ENCODE assay signal across 8 cellular contexts in genomic region chr5:71932649-71933338, GRCh38.
DNase-seq lines count a peak whose midpoint lies in the region; ATAC-seq and TF ChIP-seq lines count a peak whose summit lies in the region.

No MANE protein-coding gene starts in this region.

- peak; percentile 40 for DNase-seq in AG20443 (ENCODE audit: low spot score)
- DNase-seq in NCI-H2029 (lab: John Stamatoyannopoulos, UW) = peak; percentile 78
- DNase-seq in colonic mucosa = peak; percentile 70
- DNase-seq in lung microvascular endothelial cell (ENCODE audit: low read depth in 2 of 2) = peak; percentile 42 to 92
- no peak for DNase-seq in T-helper 2 cell
- DNase-seq in stimulated activated CD4-positive, alpha-beta T cell treated with anti-CD3 and anti-CD28 coated beads, Interleukin-4, amount 100 ng/mL, for 24 hours = no peak
- no peak for DNase-seq in activated CD8-positive, alpha-beta memory T cell treated with anti-CD3 and anti-CD28 coated beads, Interleukin-2, amount 50 U/mL, for 48 hours

- peak overlapping the region in 1 of 2 donors; percentile 14 for H3K9ac ChIP-seq in colonic mucosa (ENCODE audit: low read depth in 2 of 2, low read length in 2 of 2)

- H3K4me1 ChIP-seq in colonic mucosa = peaks cover 5% of the 10 kb centered on the region

- no peaks in the 10 kb centered on the region for H3K27me3 ChIP-seq in colonic mucosa

- no peak for TF ChIP-seq CTCF in colonic mucosa (IDR thresholded peaks at IDR 0.05)

- peak overlapping the region; percentile 65 for H3K27ac ChIP-seq in colonic mucosa

- H3K4me3 ChIP-seq in colonic mucosa = no peak overlapping the region

- ATAC-seq in GM18858 (IDR thresholded peaks at IDR 0.05; ENCODE audit: unreplicated experiment) = no peak

- intact Hi-C loops in colonic mucosa (cut with DNase I) = no loop called here

- H3K9me3 ChIP-seq in colonic mucosa = no peaks in the 10 kb centered on the region

- no peaks in the 10 kb centered on the region for H3K36me3 ChIP-seq in colonic mucosa

Comparison
In these comparisons a context has a peak if more than half of its experiments do, and no peak if none do; other contexts are left out.
1. DNase-seq: peak in AG20443 (single experiment), NCI-H2029 (single experiment), colonic mucosa (single experiment) and lung microvascular endothelial cell (2 of 2); none in T-helper 2 cell (0 of 5), stimulated activated CD4-positive, alpha-beta T cell treated with anti-CD3 and anti-CD28 coated beads, Interleukin-4, amount 100 ng/mL, for 24 hours (single experiment) and activated CD8-positive, alpha-beta memory T cell treated with anti-CD3 and anti-CD28 coated beads, Interleukin-2, amount 50 U/mL, for 48 hours (single experiment).